In genomic region chr5:29995154-29995553, GRCh38 we compare ENCODE assay signal across 29 cellular contexts.
"Had no signal": no experiment of that assay in that cellular context is flagged by ENCODE, and none has a peak within 500 bp of the region (broad histone marks: within the 10 kb centered on the region; RNA-seq: fewer than 3 reads in every experiment).

No MANE protein-coding gene starts in this region.

- H3K4me1 ChIP-seq: colonic mucosa, esophagus muscularis mucosa, esophagus squamous epithelium, foreskin keratinocyte, gastrocnemius medialis, gastroesophageal sphincter, heart left ventricle, heart right ventricle had no signal

- H3K27ac ChIP-seq: colonic mucosa, coronary artery, dorsolateral prefrontal cortex, epithelial cell of prostate, esophagus muscularis mucosa, esophagus squamous epithelium, foreskin keratinocyte, gastrocnemius medialis, gastroesophageal sphincter, heart left ventricle, heart right ventricle had no signal

- ATAC-seq: effector memory CD8-positive, alpha-beta T cell; esophagus mucosa; foreskin keratinocyte; gastrocnemius medialis; gastroesophageal sphincter; heart left ventricle; heart right ventricle had no signal

- FAIRE-seq: colon, endometrium, endothelial cell of umbilical vein, frontal cortex had no signal

- H3K27ac Mint-ChIP-seq: dendritic cell treated with granulocyte-macrophage colony-stimulating factor and Interleukin-4, amounts not matched to agents 40 ng/mL and 50 ng/mL, for 4 days; effector memory CD8-positive, alpha-beta T cell; endodermal cell had no signal

- H3K27me3 ChIP-seq: colonic mucosa, esophagus muscularis mucosa, esophagus squamous epithelium, foreskin keratinocyte, gastrocnemius medialis, gastroesophageal sphincter, heart left ventricle, heart right ventricle had no signal

- H3K4me1 Mint-ChIP-seq: endodermal cell had no signal

- H3K36me3 ChIP-seq: colonic mucosa, esophagus muscularis mucosa, esophagus squamous epithelium, gastrocnemius medialis, gastroesophageal sphincter, heart left ventricle, heart right ventricle had no signal

- H3K4me3 Mint-ChIP-seq: dendritic cell treated with granulocyte-macrophage colony-stimulating factor and Interleukin-4, amounts not matched to agents 40 ng/mL and 50 ng/mL, for 4 days; effector memory CD8-positive, alpha-beta T cell; endodermal cell had no signal

- H3K9me3 Mint-ChIP-seq: endodermal cell had no signal

- H3K9me3 ChIP-seq: colonic mucosa, esophagus muscularis mucosa, esophagus squamous epithelium, gastrocnemius medialis, gastroesophageal sphincter, heart left ventricle had no signal

- H3K4me3 ChIP-seq: colonic mucosa, coronary artery, dorsolateral prefrontal cortex, esophagus muscularis mucosa, esophagus squamous epithelium, gastrocnemius medialis, gastroesophageal sphincter, heart left ventricle, heart right ventricle had no signal

- DNase-seq: colonic mucosa; cortex of kidney; dermis blood vessel endothelial cell; dorsolateral prefrontal cortex; effector CD4-positive, alpha-beta T cell; effector CD8-positive, alpha-beta T cell; effector memory CD4-positive, alpha-beta T cell; effector memory CD8-positive, alpha-beta T cell; endodermal cell; erythroblast; esophagus squamous epithelium; foreskin fibroblast; foreskin keratinocyte; foreskin melanocyte; gastrocnemius medialis; glutamatergic neuron; head of caudate nucleus; heart left ventricle; heart right ventricle had no signal
